Comparison of ENCODE assay signal across 24 cellular contexts in genomic region chr6:70424296-70424695, GRCh38. TPM values are rescaled to one million over a fixed set of nuclear protein-coding genes. Genes with fewer than 3 reads are reported as not detected.
DNase-seq lines count a peak whose midpoint lies in the region; ATAC-seq and TF ChIP-seq lines count a peak whose summit lies in the region.
"Had no signal": no experiment of that assay in that cellular context is flagged by ENCODE, and none has a peak within 500 bp of the region (broad histone marks: within the 10 kb centered on the region; RNA-seq: fewer than 3 reads in every experiment).

No MANE protein-coding gene starts in this region.

- no peaks in the 10 kb centered on the region for H3F3A ChIP-seq in smooth muscle cell (ENCODE audit: low read depth)

- H3K27me3 ChIP-seq in smooth muscle cell (ENCODE audit: low read depth) = no peaks in the 10 kb centered on the region
- H3K27me3 ChIP-seq in left lung = no peaks in the 10 kb centered on the region
- H3K27me3 ChIP-seq: BE2C; BLaER1 treated with 17β-estradiol and CSF1 and Interleukin-3, amounts not matched to agents 10 nM and 100 nM had no signal

- no peaks in the 10 kb centered on the region for H3K4me1 Mint-ChIP-seq in activated CD4-positive, alpha-beta T cell treated with anti-CD3 and anti-CD28 coated beads, Interleukin-2, amount 10 ng/mL, durations not matched to agents 24 days and 14 days
- H3K4me1 Mint-ChIP-seq in mesothelial cell of epicardium = peaks cover 12% of the 10 kb centered on the region
- H3K4me1 Mint-ChIP-seq: CD14-positive monocyte; CD8-positive, alpha-beta memory T cell had no signal

- DNase-seq in activated CD4-positive, alpha-beta T cell treated with anti-CD3 and anti-CD28 coated beads, Interleukin-2, amount 10 ng/mL, durations not matched to agents 24 days and 14 days = peak; percentile 25
- DNase-seq in activated CD4-positive, alpha-beta T cell treated with anti-CD3 and anti-CD28 coated beads, Interleukin-2, amount 50 U/mL, for 1 hour = no peak
- DNase-seq in mesothelial cell of epicardium (ENCODE audit: low spot score in 2 of 2, unreplicated experiment in 2 of 2) = no peak
- DNase-seq in smooth muscle cell (lab: John Stamatoyannopoulos, UW; ENCODE audit: unreplicated experiment) = no peak
- no peak for DNase-seq in UCSD-AML1 (lab: John Stamatoyannopoulos, UW; ENCODE audit: unreplicated experiment)
- DNase-seq in left lung = no peak
- DNase-seq: ACHN; AML-193; BE2C; CD4-positive, alpha-beta T cell; CD8-positive, alpha-beta memory T cell; DMS 273 treated with DMSO at 0.1 percent for 48 hours; DMS79; EL; GDM1; GOT3; HFFc6 had no signal

- no peak for TF ChIP-seq CTCF in mesothelial cell of epicardium (IDR thresholded peaks at IDR 0.05; ENCODE audit: unreplicated experiment)
- no peak for TF ChIP-seq CTCF in smooth muscle cell (IDR thresholded peaks at IDR 0.05; ENCODE audit: borderline replicate concordance, insufficient read depth, poor library complexity, severe bottlenecking)
- TF ChIP-seq CTCF in left lung (IDR thresholded peaks at IDR 0.05) = no peak

- H3K27me3 Mint-ChIP-seq in activated CD4-positive, alpha-beta T cell treated with anti-CD3 and anti-CD28 coated beads, Interleukin-2, amount 10 ng/mL, durations not matched to agents 24 days and 14 days = no peaks in the 10 kb centered on the region
- no peaks in the 10 kb centered on the region for H3K27me3 Mint-ChIP-seq in mesothelial cell of epicardium (ENCODE audit: low read depth)
- H3K27me3 Mint-ChIP-seq: CD4-positive, alpha-beta T cell; CD8-positive, alpha-beta memory T cell had no signal

- H2AFZ ChIP-seq in smooth muscle cell (ENCODE audit: low read depth) = no peak overlapping the region

- ATAC-seq in GM21619 (IDR thresholded peaks at IDR 0.05; ENCODE audit: unreplicated experiment) (no peak), left lung (no peak)
- ATAC-seq: A549, GM12878 had no signal

- H3K9ac ChIP-seq in smooth muscle cell (ENCODE audit: low read depth) = no peak overlapping the region
- H3K9ac ChIP-seq: BLaER1 treated with 17β-estradiol and CSF1 and Interleukin-3, amounts not matched to agents 10 nM and 100 nM had no signal

- H3K4me3 ChIP-seq in smooth muscle cell = no peak overlapping the region
- no peak overlapping the region for H3K4me3 ChIP-seq in left lung
- H3K4me3 ChIP-seq: A549; BLaER1 treated with 17β-estradiol and CSF1 and Interleukin-3, amounts not matched to agents 10 nM and 100 nM; GM12878; HAP-1 had no signal

- no peaks in the 10 kb centered on the region for H3K9me3 ChIP-seq in smooth muscle cell (replicated peaks; ENCODE audit: low read depth)
- no peaks in the 10 kb centered on the region for H3K9me3 ChIP-seq in left lung
- H3K9me3 ChIP-seq: A549; BE2C; BLaER1 treated with 17β-estradiol and CSF1 and Interleukin-3, amounts not matched to agents 10 nM and 100 nM; HAP-1 had no signal

- H3K36me3 Mint-ChIP-seq in activated CD4-positive, alpha-beta T cell treated with anti-CD3 and anti-CD28 coated beads, Interleukin-2, amount 10 ng/mL, durations not matched to agents 24 days and 14 days (ENCODE audit: low read depth) = peaks cover 5% of the 10 kb centered on the region
- H3K36me3 Mint-ChIP-seq in mesothelial cell of epicardium = peaks cover 10% of the 10 kb centered on the region

- H4K20me1 ChIP-seq in smooth muscle cell (ENCODE audit: low read depth) = peaks cover 9% of the 10 kb centered on the region

- H3K4me3 Mint-ChIP-seq in activated CD4-positive, alpha-beta T cell treated with anti-CD3 and anti-CD28 coated beads, Interleukin-2, amount 10 ng/mL, durations not matched to agents 24 days and 14 days = no peak overlapping the region
- no peak overlapping the region for H3K4me3 Mint-ChIP-seq in mesothelial cell of epicardium
- H3K4me3 Mint-ChIP-seq: CD14-positive monocyte; CD4-positive, alpha-beta T cell; CD8-positive, alpha-beta memory T cell; HFFc6 had no signal

- peaks cover 29% of the 10 kb centered on the region for H3K79me2 ChIP-seq in smooth muscle cell (ENCODE audit: low read depth)

- H3K9me3 Mint-ChIP-seq in activated CD4-positive, alpha-beta T cell treated with anti-CD3 and anti-CD28 coated beads, Interleukin-2, amount 10 ng/mL, durations not matched to agents 24 days and 14 days = no peaks in the 10 kb centered on the region
- H3K9me3 Mint-ChIP-seq in mesothelial cell of epicardium = peaks cover 7% of the 10 kb centered on the region
- H3K9me3 Mint-ChIP-seq: CD14-positive monocyte; CD4-positive, alpha-beta T cell; CD8-positive, alpha-beta memory T cell; HFFc6 had no signal

- H3K27ac ChIP-seq in smooth muscle cell (ENCODE audit: low read depth) (peak overlapping the region; percentile 24), left lung (no peak overlapping the region)
- H3K27ac ChIP-seq: 22Rv1; A549; BLaER1 treated with 17β-estradiol and CSF1 and Interleukin-3, amounts not matched to agents 10 nM and 100 nM had no signal

- peaks cover 3% of the 10 kb centered on the region for H3K36me3 ChIP-seq in smooth muscle cell (ENCODE audit: low read depth)
- peaks cover 0 to 29% of the 10 kb centered on the region in 2 donors for H3K36me3 ChIP-seq in left lung

- H3K4me2 ChIP-seq in smooth muscle cell = peak overlapping the region; percentile 65
- H3K4me2 ChIP-seq: A549 had no signal

- H3K4me1 ChIP-seq in smooth muscle cell (ENCODE audit: low read depth) (peaks cover 16% of the 10 kb centered on the region), left lung (no peaks in the 10 kb centered on the region)
- H3K4me1 ChIP-seq: A549, BE2C had no signal

- WGBS in smooth muscle cell (ENCODE audit: low lambda C conversion rate) = 85% methylated on average over 3 of the region's 3 CpGs

- intact Hi-C loops in activated CD4-positive, alpha-beta T cell treated with anti-CD3 and anti-CD28 coated beads, Interleukin-2, amount 10 ng/mL, durations not matched to agents 24 days and 14 days (cut with micrococcal nuclease) = no loop called here
- intact Hi-C loops in left lung (cut with DNase I) = no loop called here

- no peak overlapping the region for H3K27ac Mint-ChIP-seq in activated CD4-positive, alpha-beta T cell treated with anti-CD3 and anti-CD28 coated beads, Interleukin-2, amount 10 ng/mL, durations not matched to agents 24 days and 14 days
- peak overlapping the region; percentile 10 for H3K27ac Mint-ChIP-seq in mesothelial cell of epicardium
- H3K27ac Mint-ChIP-seq: CD14-positive monocyte; CD4-positive, alpha-beta T cell; HFFc6 had no signal

RNA-seq across cellular contexts. Expression of gene FAM135A, which starts 11.0 kb away (rescaled TPM):
- 7.7 and 10.5 TPM in 2 replicates for total RNA-seq in activated CD4-positive, alpha-beta T cell treated with anti-CD3 and anti-CD28 coated beads, Interleukin-2, amount 10 ng/mL, durations not matched to agents 24 days and 14 days
- total RNA-seq in mesothelial cell of epicardium = 21.5 to 24.8 TPM (median 22.7 TPM) in 3 replicates
- total RNA-seq in smooth muscle cell = 32.3 and 43.6 TPM in 2 replicates
- polyA plus RNA-seq in smooth muscle cell = 8.9 and 11.0 TPM in 2 replicates
- total RNA-seq in left lung = 10 to 100 TPM; 26.4 to 28.8 TPM
